In the genomic region with DNA sequence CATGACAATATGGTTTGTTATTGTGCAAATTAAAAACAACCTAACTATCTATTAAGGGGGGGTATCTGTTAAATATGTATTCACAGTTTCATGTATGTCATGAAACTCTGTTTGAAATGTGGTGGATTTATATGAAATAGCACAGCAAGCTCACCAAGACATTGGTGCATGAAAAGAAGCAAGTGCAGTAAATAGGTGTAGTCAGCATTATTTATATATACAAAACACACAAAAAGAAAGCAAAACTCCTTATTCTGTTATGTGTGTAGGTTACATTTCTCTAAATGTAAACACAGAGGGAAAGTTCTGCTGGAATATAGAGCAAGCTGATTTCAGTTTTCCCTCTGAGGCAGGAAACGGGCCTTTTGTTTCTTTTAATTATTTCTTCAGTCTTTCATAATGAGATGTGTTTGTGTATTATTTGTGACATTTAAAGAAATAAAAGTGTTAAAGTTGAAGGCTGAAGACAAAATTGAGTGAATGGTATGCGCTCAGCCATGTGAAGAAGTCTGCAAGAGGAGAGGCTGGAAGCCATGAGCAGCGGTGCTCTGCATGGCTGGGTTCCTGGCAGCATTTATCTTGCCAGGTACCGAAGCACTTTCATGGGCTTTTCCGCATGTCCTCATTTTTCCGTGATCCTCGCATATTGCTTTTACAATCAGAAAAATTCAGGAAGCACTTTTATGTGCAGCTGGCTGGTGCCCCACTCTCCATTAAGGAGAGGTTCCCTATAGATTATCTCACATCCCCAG, we compare ENCODE assay signal across 14 cellular contexts. TPM values are rescaled to one million over a fixed set of nuclear protein-coding genes. Genes with fewer than 3 reads are reported as not detected.
A peak's percentile ranks its signal among the peaks of the same experiment; 100 is the strongest.
DNase-seq lines count a peak whose midpoint lies in the region; ATAC-seq and TF ChIP-seq lines count a peak whose summit lies in the region.
"Had no signal": no experiment of that assay in that cellular context is flagged by ENCODE, and none has a peak within 500 bp of the region (broad histone marks: within the 10 kb centered on the region; RNA-seq: fewer than 3 reads in every experiment).

No MANE protein-coding gene starts in this region.

- no peak overlapping the region for H3K4me3 Mint-ChIP-seq in GM23338
- no peak overlapping the region for H3K4me3 Mint-ChIP-seq in activated naive CD4-positive, alpha-beta T cell treated with anti-CD3 and anti-CD28 coated beads for 36 hours
- no peak overlapping the region for H3K4me3 Mint-ChIP-seq in activated CD4-positive, alpha-beta memory T cell treated with anti-CD3 and anti-CD28 coated beads, Interleukin-2, amount 10 ng/mL, durations not matched to agents 7 days and 5 days
- H3K4me3 Mint-ChIP-seq: CD8-positive, alpha-beta memory T cell; HFFc6 had no signal

- no peak overlapping the region for H3K27ac Mint-ChIP-seq in GM23338
- no peak overlapping the region for H3K27ac Mint-ChIP-seq in activated naive CD4-positive, alpha-beta T cell treated with anti-CD3 and anti-CD28 coated beads for 36 hours
- H3K27ac Mint-ChIP-seq in activated CD4-positive, alpha-beta memory T cell treated with anti-CD3 and anti-CD28 coated beads, Interleukin-2, amount 10 ng/mL, durations not matched to agents 7 days and 5 days, result no peak overlapping the region
- H3K27ac Mint-ChIP-seq: CD8-positive, alpha-beta memory T cell; HFFc6 had no signal

- intact Hi-C loops in spleen (cut with DNase I; ENCODE audit: low total_unique reads), result no loop called here
- intact Hi-C loops in activated naive CD4-positive, alpha-beta T cell treated with anti-CD3 and anti-CD28 coated beads for 36 hours (cut with micrococcal nuclease), result no loop called here

- WGBS in spleen, 5 donors, result 77 to 85% (median 79%) methylated on average over 7 of the region's 7 CpGs

- no peaks in the 10 kb centered on the region for H3K36me3 ChIP-seq in GM23338 (ENCODE audit: insufficient read depth)
- no peaks in the 10 kb centered on the region for H3K36me3 ChIP-seq in spleen

- TF ChIP-seq CTCF in GM23338 (conservative IDR thresholded peaks at IDR 0.05; ENCODE audit: low read depth in 2 of 2) (no peak), RWPE1 (conservative IDR thresholded peaks at IDR 0.05; ENCODE audit: low read depth) (no peak), spleen (IDR thresholded peaks at IDR 0.05 in 8 of 11, conservative IDR thresholded peaks at IDR 0.05 in 3 of 11) (no peak)

- POLR2A ChIA-PET in RWPE1 (lab: Yijun Ruan, JAX; ENCODE audit: low non-redundant PET), result no interaction called here
- POLR2A ChIA-PET in activated CD4-positive, alpha-beta memory T cell treated with anti-CD3 and anti-CD28 coated beads, Interleukin-2, amount 10 ng/mL, durations not matched to agents 7 days and 5 days (lab: Charles Lee), result no interaction called here

- H3K79me2 ChIP-seq in GM23338 (replicated peaks; ENCODE audit: insufficient read depth), result no peaks in the 10 kb centered on the region

- H3K27me3 Mint-ChIP-seq in GM23338 (ENCODE audit: insufficient read depth, low read depth, poor library complexity), result peaks cover 13% of the 10 kb centered on the region
- H3K27me3 Mint-ChIP-seq in activated naive CD4-positive, alpha-beta T cell treated with anti-CD3 and anti-CD28 coated beads for 36 hours (ENCODE audit: low read depth), result no peaks in the 10 kb centered on the region
- peaks cover 31% of the 10 kb centered on the region for H3K27me3 Mint-ChIP-seq in activated CD4-positive, alpha-beta memory T cell treated with anti-CD3 and anti-CD28 coated beads, Interleukin-2, amount 10 ng/mL, durations not matched to agents 7 days and 5 days

- H3F3A ChIP-seq in GM23338 (replicated peaks; ENCODE audit: low read depth), result no peaks in the 10 kb centered on the region

- no peaks in the 10 kb centered on the region for H3K4me1 ChIP-seq in GM23338 (ENCODE audit: insufficient read depth)
- no peaks in the 10 kb centered on the region for H3K4me1 ChIP-seq in spleen
- H3K4me1 ChIP-seq: Caco-2 had no signal

- CTCF ChIA-PET in RWPE1 (lab: Yijun Ruan, JAX), result no interaction called here
- CTCF ChIA-PET in activated naive CD4-positive, alpha-beta T cell treated with anti-CD3 and anti-CD28 coated beads for 36 hours (lab: Charles Lee), result no interaction called here
- CTCF ChIA-PET in activated CD4-positive, alpha-beta memory T cell treated with anti-CD3 and anti-CD28 coated beads, Interleukin-2, amount 10 ng/mL, durations not matched to agents 7 days and 5 days (lab: Charles Lee), result no interaction called here

- H3K27me3 ChIP-seq in GM23338 (ENCODE audit: insufficient read depth) (no peaks in the 10 kb centered on the region), spleen (replicated peaks in 1 of 7) (peaks cover 0 to 21% (median 0%) of the 10 kb centered on the region in 7 donors)

- no peaks in the 10 kb centered on the region; the same call in 2 of the 3 replicates for H3K36me3 Mint-ChIP-seq in GM23338 (ENCODE audit: low read depth)
- no peaks in the 10 kb centered on the region for H3K36me3 Mint-ChIP-seq in activated naive CD4-positive, alpha-beta T cell treated with anti-CD3 and anti-CD28 coated beads for 36 hours (ENCODE audit: low read depth)
- H3K36me3 Mint-ChIP-seq in activated CD4-positive, alpha-beta memory T cell treated with anti-CD3 and anti-CD28 coated beads, Interleukin-2, amount 10 ng/mL, durations not matched to agents 7 days and 5 days (ENCODE audit: low read depth), result no peaks in the 10 kb centered on the region
- H3K36me3 Mint-ChIP-seq: CD8-positive, alpha-beta memory T cell had no signal

- peak overlapping the region; percentile 69 for H2AFZ ChIP-seq in GM23338

- no peaks in the 10 kb centered on the region for H3K9me2 ChIP-seq in GM23338 (ENCODE audit: insufficient read depth)

- no peaks in the 10 kb centered on the region for H4K20me1 ChIP-seq in GM23338 (replicated peaks; ENCODE audit: insufficient read depth)

- H3K9me3 ChIP-seq in spleen, result no peaks in the 10 kb centered on the region
- H3K9me3 ChIP-seq: Caco-2 had no signal

- H3K4me3 ChIP-seq in GM23338 (no peak overlapping the region), spleen (no peak overlapping the region)

- ATAC-seq in GM23338, result no peak

- DNase-seq in GM23338 (ENCODE audit: low spot score) (no peak), RWPE1 (ENCODE audit: low spot score) (no peak), left kidney (ENCODE audit: low read depth, low spot score) (peak; percentile 39), spleen (peak; percentile 43), GM19238 (ENCODE audit: insufficient read length, low spot score) (no peak)
- DNase-seq in activated naive CD4-positive, alpha-beta T cell treated with anti-CD3 and anti-CD28 coated beads for 36 hours, result no peak
- DNase-seq in activated CD4-positive, alpha-beta memory T cell treated with anti-CD3 and anti-CD28 coated beads, Interleukin-2, amount 10 ng/mL, durations not matched to agents 7 days and 5 days, result no peak
- DNase-seq: DND-41, GDM1, HCEC 1CT, HFFc6 had no signal

- H3K27ac ChIP-seq in GM23338 (ENCODE audit: low read depth) (no peak overlapping the region), RWPE1 (peak overlapping the region; percentile 48), spleen (no peak overlapping the region)

- H3K4me2 ChIP-seq in GM23338, result no peak overlapping the region

- H3K9me3 Mint-ChIP-seq in GM23338, result peaks cover 2% of the 10 kb centered on the region; the same call in 1 of the 3 replicates
- no peaks in the 10 kb centered on the region for H3K9me3 Mint-ChIP-seq in activated naive CD4-positive, alpha-beta T cell treated with anti-CD3 and anti-CD28 coated beads for 36 hours
- no peaks in the 10 kb centered on the region for H3K9me3 Mint-ChIP-seq in activated CD4-positive, alpha-beta memory T cell treated with anti-CD3 and anti-CD28 coated beads, Interleukin-2, amount 10 ng/mL, durations not matched to agents 7 days and 5 days
- H3K9me3 Mint-ChIP-seq: HFFc6 had no signal

- no peaks in the 10 kb centered on the region; the same call in 2 of the 3 replicates for H3K4me1 Mint-ChIP-seq in GM23338
- no peaks in the 10 kb centered on the region for H3K4me1 Mint-ChIP-seq in activated naive CD4-positive, alpha-beta T cell treated with anti-CD3 and anti-CD28 coated beads for 36 hours (ENCODE audit: low read depth)
- H3K4me1 Mint-ChIP-seq in activated CD4-positive, alpha-beta memory T cell treated with anti-CD3 and anti-CD28 coated beads, Interleukin-2, amount 10 ng/mL, durations not matched to agents 7 days and 5 days, result no peaks in the 10 kb centered on the region
- H3K4me1 Mint-ChIP-seq: CD8-positive, alpha-beta memory T cell had no signal

- TF ChIP-seq POLR2A in spleen (IDR thresholded peaks at IDR 0.05), result no peak

TF ChIP-seq in GM23338, 12 proteins besides CTCF, POLR2A, EP300 and RAD21 (continues in another document):
- TF ChIP-seq, protein P1, sequence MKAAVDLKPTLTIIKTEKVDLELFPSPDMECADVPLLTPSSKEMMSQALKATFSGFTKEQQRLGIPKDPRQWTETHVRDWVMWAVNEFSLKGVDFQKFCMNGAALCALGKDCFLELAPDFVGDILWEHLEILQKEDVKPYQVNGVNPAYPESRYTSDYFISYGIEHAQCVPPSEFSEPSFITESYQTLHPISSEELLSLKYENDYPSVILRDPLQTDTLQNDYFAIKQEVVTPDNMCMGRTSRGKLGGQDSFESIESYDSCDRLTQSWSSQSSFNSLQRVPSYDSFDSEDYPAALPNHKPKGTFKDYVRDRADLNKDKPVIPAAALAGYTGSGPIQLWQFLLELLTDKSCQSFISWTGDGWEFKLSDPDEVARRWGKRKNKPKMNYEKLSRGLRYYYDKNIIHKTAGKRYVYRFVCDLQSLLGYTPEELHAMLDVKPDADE (IDR thresholded peaks at IDR 0.05), result no peak

RNA-seq across cellular contexts. Expression of a gene that starts 38.5 kb away (rescaled TPM):
- 0.14 and 0.82 TPM in 2 replicates for total RNA-seq in GM23338 (2014; rRNA removed; shearing (Covaris generic))
- 0.09 and 0.15 TPM in 2 replicates for polyA plus RNA-seq in GM23338 (2016; fragmentation: Nextera tagmentation; extraction: Ambion mirVana)
- total RNA-seq in spleen, result under 1 TPM in 4 of 7 donors, not detected in 3; 0.10 to 0.42 (median 0.17) TPM
- under 1 TPM in 2 of 3 donors, not detected in 1; 0.06 to 0.18 TPM for polyA plus RNA-seq in spleen
- total RNA-seq in activated naive CD4-positive, alpha-beta T cell treated with anti-CD3 and anti-CD28 coated beads for 36 hours, result not detected
- total RNA-seq in activated CD4-positive, alpha-beta memory T cell treated with anti-CD3 and anti-CD28 coated beads, Interleukin-2, amount 10 ng/mL, durations not matched to agents 7 days and 5 days, result not detected
- total RNA-seq: A673; CD8-positive, alpha-beta memory T cell; HFFc6 had no signal
- polyA plus RNA-seq: CD8-positive, alpha-beta memory T cell had no signal

Comparison
In these comparisons a context has a peak if more than half of its experiments do, and no peak if none do; other contexts are left out.
1. DNase-seq: peak in left kidney (single experiment) and spleen (single experiment); none in GM23338 (single experiment), RWPE1 (single experiment), GM19238 (single experiment), activated naive CD4-positive, alpha-beta T cell treated with anti-CD3 and anti-CD28 coated beads for 36 hours (single experiment) and activated CD4-positive, alpha-beta memory T cell treated with anti-CD3 and anti-CD28 coated beads, Interleukin-2, amount 10 ng/mL, durations not matched to agents 7 days and 5 days (single experiment).